ENCODE assay signal across 16 cellular contexts in the genomic region with DNA sequence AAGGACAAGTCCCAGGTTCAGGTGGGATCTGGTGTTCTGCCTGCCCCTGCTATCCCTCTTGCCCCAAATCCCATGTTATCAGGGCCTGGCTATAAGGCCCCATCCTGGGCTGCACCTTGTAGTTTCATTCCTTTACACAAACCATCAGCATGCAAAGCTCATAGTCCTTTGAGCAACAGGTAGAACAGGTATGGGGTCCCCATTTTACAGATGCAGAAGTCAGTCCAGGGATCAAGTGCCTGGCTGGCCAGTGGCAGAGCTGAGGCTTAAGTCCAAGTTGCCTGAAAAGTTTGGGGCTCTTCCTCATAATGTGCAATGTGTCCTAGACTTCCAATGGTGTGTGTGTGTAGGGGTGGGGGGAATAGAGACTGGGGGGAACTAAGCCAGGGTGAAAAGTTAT. TPM values are rescaled to one million over a fixed set of nuclear protein-coding genes. Genes with fewer than 3 reads are reported as not detected.
"Had no signal": no experiment of that assay in that cellular context is flagged by ENCODE, and none has a peak within 500 bp of the region (broad histone marks: within the 10 kb centered on the region; RNA-seq: fewer than 3 reads in every experiment).

No MANE protein-coding gene starts in this region.

- H3K4me3 ChIP-seq: prostate gland, SJSA1, thyroid gland had no signal

- DNase-seq: activated CD4-positive, alpha-beta T cell treated with anti-CD3 and anti-CD28 coated beads, Interleukin-2, amount 10 ng/mL, durations not matched to agents 7 days and 5 days; activated CD4-positive, CD25-positive, alpha-beta regulatory T cell; activated CD8-positive, alpha-beta memory T cell treated with anti-CD3 and anti-CD28 coated beads, Interleukin-2, amount 50 U/mL, for 48 hours; activated gamma-delta T cell; activated T-cell treated with anti-CD3 and anti-CD28 coated beads, Interleukin-2, amount 50 U/mL, for 72 hours; caudate nucleus; foreskin keratinocyte; left colon; naive thymus-derived CD8-positive, alpha-beta T cell; stimulated activated CD4-positive, alpha-beta T cell treated with anti-CD3 and anti-CD28 coated beads, Interleukin-2, amount 100 ng/mL, for 24 hours; T-helper 2 cell; thyroid gland had no signal

- H3K27ac ChIP-seq: foreskin keratinocyte, prostate gland, SJSA1, thyroid gland had no signal

- H3K36me3 ChIP-seq: prostate gland, SJSA1, thyroid gland had no signal

- H3K9me3 ChIP-seq: prostate gland, SJSA1, thyroid gland had no signal

- H3K27me3 ChIP-seq: foreskin keratinocyte, SJSA1, thyroid gland had no signal

- ATAC-seq: activated naive CD4-positive, alpha-beta T cell treated with anti-CD3 and anti-CD28 coated beads, Interleukin-2, amount 50 U/mL, for 72 hours; activated T-cell treated with anti-CD3 and anti-CD28 coated beads, Interleukin-2, amount 50 U/mL, for 72 hours; foreskin keratinocyte; left colon; naive thymus-derived CD8-positive, alpha-beta T cell; stimulated activated effector memory CD8-positive, alpha-beta T cell treated with anti-CD3 and anti-CD28 coated beads, Interleukin-12 subunit alpha, Interleukin-12 subunit beta, amount 100 ng/mL, for 72 hours had no signal

- H3K4me1 ChIP-seq: foreskin keratinocyte, prostate gland, SJSA1 had no signal

RNA-seq across cellular contexts. Expression of a gene that starts 11.9 kb away (rescaled TPM):
- total RNA-seq: activated naive CD4-positive, alpha-beta T cell treated with anti-CD3 and anti-CD28 coated beads, Interleukin-2, amount 50 U/mL, for 72 hours; foreskin keratinocyte; naive thymus-derived CD8-positive, alpha-beta T cell had no signal
- polyA plus RNA-seq: foreskin keratinocyte; naive thymus-derived CD8-positive, alpha-beta T cell had no signal
